ENCODE assay signal across 8 cellular contexts in the genomic region with DNA sequence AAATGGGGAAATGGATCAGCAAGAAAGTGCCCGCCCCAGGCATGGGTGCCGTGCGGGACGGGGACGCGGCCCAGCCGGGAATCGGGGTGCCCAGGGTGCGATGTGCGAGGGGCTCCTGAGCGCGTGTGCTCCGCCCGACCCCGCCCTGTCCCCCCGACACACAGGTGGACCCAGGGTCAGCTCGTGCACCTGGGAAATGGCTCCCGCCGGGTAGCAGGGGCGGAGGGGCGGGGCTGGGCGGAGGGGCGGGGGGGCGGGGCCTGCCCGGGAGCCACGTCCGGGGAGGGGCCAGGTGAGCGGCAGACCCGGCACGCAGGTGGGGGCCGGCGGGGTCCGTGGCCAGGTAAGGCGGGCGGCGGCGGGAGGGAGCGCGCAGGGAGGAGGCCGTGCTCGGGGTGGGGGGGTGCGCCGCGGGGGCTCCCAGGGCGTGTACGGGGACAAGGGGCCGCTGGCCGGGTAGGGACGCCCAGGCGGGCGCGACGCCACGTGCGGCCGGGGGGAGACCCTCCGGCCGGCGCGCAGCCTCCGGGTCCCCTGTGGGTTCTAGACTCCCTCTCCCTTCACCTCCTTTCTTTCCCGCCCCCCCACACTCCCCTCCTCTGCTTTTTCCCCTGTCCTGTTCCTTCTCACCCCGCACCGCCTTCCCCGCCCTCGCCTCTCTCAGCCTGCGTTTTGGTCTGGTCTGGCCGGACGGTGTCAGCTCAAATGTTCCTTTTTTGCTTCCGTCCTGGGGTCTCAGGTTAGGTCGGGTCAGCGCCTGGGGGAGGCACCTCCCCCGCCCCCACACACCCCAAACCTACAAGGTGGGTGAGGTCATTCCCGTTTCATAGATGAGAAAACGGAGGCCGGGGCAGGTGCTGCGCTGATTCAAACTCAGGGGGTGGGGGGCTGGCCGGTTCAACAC. TPM values are rescaled to one million over a fixed set of nuclear protein-coding genes. Genes with fewer than 3 reads are reported as not detected.
DNase-seq lines count a peak whose midpoint lies in the region; ATAC-seq and TF ChIP-seq lines count a peak whose summit lies in the region.

A gene (plus strand): TSS at position 291 of the 904 bp plus-strand sequence. CDS start 33,953 bp downstream, outside the sequence.

- DNase-seq in activated naive CD4-positive, alpha-beta T cell treated with Interleukin-2 at 50 U/mL for 16 hours = peak; percentile 7
- no peak for DNase-seq in activated naive CD4-positive, alpha-beta T cell treated with anti-CD3 and anti-CD28 coated beads, Interleukin-2, amount 50 U/mL, for 16 hours
- DNase-seq in activated naive CD4-positive, alpha-beta T cell treated with anti-CD3 and anti-CD28 coated beads, Interleukin-2, amount 50 U/mL, for 72 hours (ENCODE audit: low spot score in 2 of 2) = no peak
- peak; percentile 65 to 72 for DNase-seq in left colon
- no peak for DNase-seq in type B pancreatic cell (ENCODE audit: extremely low spot score, unreplicated experiment)
- DNase-seq in MV-4-11 (lab: John Stamatoyannopoulos, UW) = no peak
- no peak for DNase-seq in activated CD4-positive, CD25-positive, alpha-beta regulatory T cell treated with anti-CD3 and anti-CD28 coated beads, Interleukin-2, amount 50 U/mL, for 72 hours

- peaks cover 11% of the 10 kb centered on the region for H3K27me3 Mint-ChIP-seq in type B pancreatic cell

- H3K27ac Mint-ChIP-seq in activated naive CD4-positive, alpha-beta T cell treated with anti-CD3 and anti-CD28 coated beads, Interleukin-2, amount 50 U/mL, for 72 hours = peak within 1 kb of the TSS in 1 of 2 donors; percentile 29
- H3K27ac Mint-ChIP-seq in type B pancreatic cell = peak within 1 kb of the TSS; percentile 97

- H3K4me1 Mint-ChIP-seq in type B pancreatic cell (ENCODE audit: unreplicated experiment) = peaks cover 17% of the 10 kb centered on the region

- peak within 1 kb of the TSS; percentile 86 for H3K4me3 Mint-ChIP-seq in type B pancreatic cell

- intact Hi-C loops in left colon (cut with DNase I, micrococcal nuclease) = no loop called here

- H3K9me3 Mint-ChIP-seq in activated naive CD4-positive, alpha-beta T cell treated with anti-CD3 and anti-CD28 coated beads, Interleukin-2, amount 50 U/mL, for 72 hours = no peaks in the 10 kb centered on the region
- H3K9me3 Mint-ChIP-seq in type B pancreatic cell = no peaks in the 10 kb centered on the region

- peak; percentile 66 to 75 for ATAC-seq in activated naive CD4-positive, alpha-beta T cell treated with anti-CD3 and anti-CD28 coated beads, Interleukin-2, amount 50 U/mL, for 72 hours
- ATAC-seq in left colon (peak; percentile 58), HG02981 (IDR thresholded peaks at IDR 0.05; ENCODE audit: unreplicated experiment) (no peak)

- no peaks in the 10 kb centered on the region for H3K36me3 Mint-ChIP-seq in activated naive CD4-positive, alpha-beta T cell treated with anti-CD3 and anti-CD28 coated beads, Interleukin-2, amount 50 U/mL, for 72 hours
- no peaks in the 10 kb centered on the region for H3K36me3 Mint-ChIP-seq in type B pancreatic cell

- TF ChIP-seq CTCF in type B pancreatic cell (conservative IDR thresholded peaks at IDR 0.05) = no peak

RNA-seq across cellular contexts. Expression of the gene that starts here (rescaled TPM):
- 1 to 10 TPM; 2.4 to 6.5 TPM for total RNA-seq in activated naive CD4-positive, alpha-beta T cell treated with anti-CD3 and anti-CD28 coated beads, Interleukin-2, amount 50 U/mL, for 72 hours
- total RNA-seq in left colon (10 to 100 TPM; 35.3 to 57.3 TPM), type B pancreatic cell (ENCODE audit: low replicate concordance) (18.0 and 40.3 TPM in 2 replicates)

Comparison
In these comparisons a context has a peak if more than half of its experiments do, and no peak if none do; other contexts are left out.
1. DNase-seq: peak in activated naive CD4-positive, alpha-beta T cell treated with Interleukin-2 at 50 U/mL for 16 hours (single experiment) and left colon (2 of 2); none in activated naive CD4-positive, alpha-beta T cell treated with anti-CD3 and anti-CD28 coated beads, Interleukin-2, amount 50 U/mL, for 16 hours (single experiment), activated naive CD4-positive, alpha-beta T cell treated with anti-CD3 and anti-CD28 coated beads, Interleukin-2, amount 50 U/mL, for 72 hours (0 of 2), type B pancreatic cell (single experiment), MV-4-11 (single experiment) and activated CD4-positive, CD25-positive, alpha-beta regulatory T cell treated with anti-CD3 and anti-CD28 coated beads, Interleukin-2, amount 50 U/mL, for 72 hours (single experiment).